In the genomic region with DNA sequence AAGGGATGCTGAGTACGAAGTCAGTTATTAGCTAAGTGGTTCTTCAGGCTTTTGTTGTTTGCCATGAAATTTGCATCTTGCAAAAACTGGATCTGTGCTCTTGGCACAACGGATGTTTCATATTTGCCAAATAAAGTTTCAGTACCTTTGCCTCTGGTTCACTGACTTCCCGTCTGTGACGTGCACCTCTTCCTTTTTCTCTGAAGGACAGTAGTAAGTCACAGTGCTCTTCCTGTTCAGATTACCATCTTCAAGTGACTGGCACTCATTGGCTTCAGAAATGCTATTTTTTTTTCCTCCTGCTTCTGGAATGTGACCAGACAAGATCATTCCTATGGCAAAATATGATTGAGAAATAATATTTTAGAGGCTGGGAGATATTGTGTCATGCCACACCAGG, we compare ENCODE assay signal across 15 cellular contexts.
DNase-seq lines count a peak whose midpoint lies in the region; ATAC-seq and TF ChIP-seq lines count a peak whose summit lies in the region.
"Had no signal": no experiment of that assay in that cellular context is flagged by ENCODE, and none has a peak within 500 bp of the region (broad histone marks: within the 10 kb centered on the region; RNA-seq: fewer than 3 reads in every experiment).

No MANE protein-coding gene starts in this region.

- no peak overlapping the region for H3K27ac ChIP-seq in CD4-positive, alpha-beta T cell (ENCODE audit: low read depth, low read length)
- H3K27ac ChIP-seq: breast epithelium had no signal

- peaks cover 9% of the 10 kb centered on the region for H3K4me1 Mint-ChIP-seq in CD4-positive, alpha-beta T cell (ENCODE audit: low read depth)
- peaks cover 6% of the 10 kb centered on the region for H3K4me1 Mint-ChIP-seq in activated CD8-positive, alpha-beta T cell treated with anti-CD3 and anti-CD28 coated beads, Interleukin-2, amount 10 ng/mL, durations not matched to agents 7 days and 5 days (ENCODE audit: low read depth)
- H3K4me1 Mint-ChIP-seq in chondrocyte (ENCODE audit: low read depth): no peaks in the 10 kb centered on the region

- H3K36me3 Mint-ChIP-seq in CD4-positive, alpha-beta T cell (ENCODE audit: low read depth): no peaks in the 10 kb centered on the region
- no peaks in the 10 kb centered on the region for H3K36me3 Mint-ChIP-seq in activated CD8-positive, alpha-beta T cell treated with anti-CD3 and anti-CD28 coated beads, Interleukin-2, amount 10 ng/mL, durations not matched to agents 7 days and 5 days (ENCODE audit: low read depth)
- no peaks in the 10 kb centered on the region for H3K36me3 Mint-ChIP-seq in chondrocyte (ENCODE audit: low read depth)
- H3K36me3 Mint-ChIP-seq: CD4-positive, CD25-positive, alpha-beta regulatory T cell had no signal

- H3K9me3 ChIP-seq in CD4-positive, alpha-beta T cell (ENCODE audit: control insufficient read depth, low read length): no peaks in the 10 kb centered on the region
- H3K9me3 ChIP-seq: breast epithelium had no signal

- intact Hi-C loops in CD4-positive, alpha-beta T cell (cut with DNase I, micrococcal nuclease): no loop called here

- POLR2A ChIA-PET in CD4-positive, alpha-beta T cell (lab: Charles Lee): no interaction called here
- POLR2A ChIA-PET in activated CD8-positive, alpha-beta T cell treated with anti-CD3 and anti-CD28 coated beads, Interleukin-2, amount 10 ng/mL, durations not matched to agents 7 days and 5 days (lab: Charles Lee): no interaction called here

- peak; percentile 60 for ATAC-seq in CD4-positive, alpha-beta T cell (ENCODE audit: poor library complexity)
- ATAC-seq in GM18520 (IDR thresholded peaks at IDR 0.05; ENCODE audit: unreplicated experiment): peak; percentile 60
- ATAC-seq in HG03378 (IDR thresholded peaks at IDR 0.05; ENCODE audit: unreplicated experiment): peak; percentile 90
- no peak for ATAC-seq in activated CD8-positive, alpha-beta T cell treated with anti-CD3 and anti-CD28 coated beads, Interleukin-2, amount 10 ng/mL, durations not matched to agents 7 days and 5 days
- ATAC-seq in HG03196 (IDR thresholded peaks at IDR 0.05; ENCODE audit: unreplicated experiment): no peak

- TF ChIP-seq CTCF in CD4-positive, alpha-beta T cell (IDR thresholded peaks at IDR 0.05): no peak
- no peak for TF ChIP-seq CTCF in chondrocyte (IDR thresholded peaks at IDR 0.05)

- no peaks in the 10 kb centered on the region for H3K27me3 Mint-ChIP-seq in CD4-positive, alpha-beta T cell
- H3K27me3 Mint-ChIP-seq in activated CD8-positive, alpha-beta T cell treated with anti-CD3 and anti-CD28 coated beads, Interleukin-2, amount 10 ng/mL, durations not matched to agents 7 days and 5 days (ENCODE audit: low read depth): no peaks in the 10 kb centered on the region
- no peaks in the 10 kb centered on the region for H3K27me3 Mint-ChIP-seq in chondrocyte (ENCODE audit: low read depth)
- H3K27me3 Mint-ChIP-seq: CD4-positive, CD25-positive, alpha-beta regulatory T cell had no signal

- H3K27me3 ChIP-seq in CD4-positive, alpha-beta T cell (ENCODE audit: control insufficient read depth, insufficient read depth, low read length): no peaks in the 10 kb centered on the region
- H3K27me3 ChIP-seq: breast epithelium had no signal

- no peak for DNase-seq in CD4-positive, alpha-beta T cell
- DNase-seq in activated CD8-positive, alpha-beta T cell treated with anti-CD3 and anti-CD28 coated beads, Interleukin-2, amount 10 ng/mL, durations not matched to agents 7 days and 5 days: peak; percentile 21
- DNase-seq in chondrocyte (ENCODE audit: low spot score): no peak
- no peak for DNase-seq in hepatic stellate cell (ENCODE audit: low spot score)
- no peak for DNase-seq in NCI-H2029 treated with DMSO at 0.1 percent for 48 hours (lab: John Stamatoyannopoulos, UW)
- DNase-seq: activated CD8-positive, alpha-beta memory T cell treated with anti-CD3 and anti-CD28 coated beads, Interleukin-2, amount 50 U/mL, for 48 hours; GF-D8; NCI-H1436; nucleus accumbens; stimulated activated CD4-positive, alpha-beta T cell treated with anti-CD3 and anti-CD28 coated beads, Interleukin-12 subunit alpha, Interleukin-12 subunit beta, amount 100 ng/mL, for 4 hours had no signal

- no peaks in the 10 kb centered on the region for H3K9me3 Mint-ChIP-seq in CD4-positive, alpha-beta T cell
- H3K9me3 Mint-ChIP-seq in activated CD8-positive, alpha-beta T cell treated with anti-CD3 and anti-CD28 coated beads, Interleukin-2, amount 10 ng/mL, durations not matched to agents 7 days and 5 days (ENCODE audit: insufficient read depth): peaks cover 4% of the 10 kb centered on the region
- no peaks in the 10 kb centered on the region for H3K9me3 Mint-ChIP-seq in chondrocyte (ENCODE audit: low read depth)

- CTCF ChIA-PET in CD4-positive, alpha-beta T cell (lab: Charles Lee): no interaction called here
- CTCF ChIA-PET in activated CD8-positive, alpha-beta T cell treated with anti-CD3 and anti-CD28 coated beads, Interleukin-2, amount 10 ng/mL, durations not matched to agents 7 days and 5 days (lab: Charles Lee): no interaction called here

- peak overlapping the region; percentile 76 for H3K27ac Mint-ChIP-seq in CD4-positive, alpha-beta T cell
- no peak overlapping the region for H3K27ac Mint-ChIP-seq in activated CD8-positive, alpha-beta T cell treated with anti-CD3 and anti-CD28 coated beads, Interleukin-2, amount 10 ng/mL, durations not matched to agents 7 days and 5 days
- H3K27ac Mint-ChIP-seq in chondrocyte (ENCODE audit: unreplicated experiment): no peak overlapping the region
- H3K27ac Mint-ChIP-seq: CD4-positive, CD25-positive, alpha-beta regulatory T cell had no signal

- peak overlapping the region; percentile 34 for H3K4me3 Mint-ChIP-seq in CD4-positive, alpha-beta T cell
- no peak overlapping the region for H3K4me3 Mint-ChIP-seq in activated CD8-positive, alpha-beta T cell treated with anti-CD3 and anti-CD28 coated beads, Interleukin-2, amount 10 ng/mL, durations not matched to agents 7 days and 5 days
- no peak overlapping the region for H3K4me3 Mint-ChIP-seq in chondrocyte (ENCODE audit: unreplicated experiment)
- H3K4me3 Mint-ChIP-seq: CD4-positive, CD25-positive, alpha-beta regulatory T cell had no signal

Comparison
In these comparisons a context has a peak if more than half of its experiments do, and no peak if none do; other contexts are left out.
1. ATAC-seq: peak in CD4-positive, alpha-beta T cell (single experiment), GM18520 (single experiment) and HG03378 (single experiment); none in activated CD8-positive, alpha-beta T cell treated with anti-CD3 and anti-CD28 coated beads, Interleukin-2, amount 10 ng/mL, durations not matched to agents 7 days and 5 days (single experiment) and HG03196 (single experiment).